1 cellular context compared by ENCODE assay signal in genomic region chr1:202189919-202190715, GRCh38.
TF ChIP-seq lines count a peak whose summit lies in the region.

No MANE protein-coding gene starts in this region.

TF ChIP-seq in liver, 16 proteins besides CTCF, POLR2A, EP300 and RAD21 (continued from another document):
- TF ChIP-seq REST (IDR thresholded peaks at IDR 0.05), result no peak
